ENCODE assay signal across 22 cellular contexts in genomic region chr1:101005191-101005590, GRCh38. TPM values are rescaled to one million over a fixed set of nuclear protein-coding genes. Genes with fewer than 3 reads are reported as not detected.
DNase-seq lines count a peak whose midpoint lies in the region; ATAC-seq, FAIRE-seq and TF ChIP-seq lines count a peak whose summit lies in the region.
"Had no signal": no experiment of that assay in that cellular context is flagged by ENCODE, and none has a peak within 500 bp of the region (broad histone marks: within the 10 kb centered on the region; RNA-seq: fewer than 3 reads in every experiment).

No MANE protein-coding gene starts in this region.

- peaks cover 38 to 70% (median 47%) of the 10 kb centered on the region in 4 donors for H3K4me1 Mint-ChIP-seq in CD4-positive, CD25-positive, alpha-beta regulatory T cell
- H3K4me1 Mint-ChIP-seq in activated CD4-positive, alpha-beta memory T cell treated with anti-CD3 and anti-CD28 coated beads, Interleukin-2, amount 10 ng/mL, durations not matched to agents 7 days and 5 days = peaks cover 41% of the 10 kb centered on the region
- peaks cover 25% of the 10 kb centered on the region for H3K4me1 Mint-ChIP-seq in memory B cell
- H3K4me1 Mint-ChIP-seq: endodermal cell had no signal

- H3K4me3 ChIP-seq in A549 (no peak overlapping the region), foreskin fibroblast (ENCODE audit: low read depth in 1 of 2, low read length in 2 of 2) (no peak overlapping the region), smooth muscle cell (no peak overlapping the region)
- no peak overlapping the region for H3K4me3 ChIP-seq in CD4-positive, CD25-positive, alpha-beta regulatory T cell (ENCODE audit: low read depth, low read length)
- H3K4me3 ChIP-seq: colonic mucosa, lower lobe of right lung, PC-9, vagina had no signal

- ATAC-seq in A549 (no peak), memory B cell (ENCODE audit: low read depth) (no peak)
- ATAC-seq in CD4-positive, CD25-positive, alpha-beta regulatory T cell (ENCODE audit: low read depth in 2 of 2) = no peak

- peaks cover 46% of the 10 kb centered on the region for H3K4me1 ChIP-seq in A549
- H3K4me1 ChIP-seq in CD4-positive, CD25-positive, alpha-beta regulatory T cell (ENCODE audit: control insufficient read depth, insufficient read depth, low read length, poor library complexity, severe bottlenecking) = peaks cover 32% of the 10 kb centered on the region
- no peaks in the 10 kb centered on the region for H3K4me1 ChIP-seq in smooth muscle cell (ENCODE audit: low read depth)
- H3K4me1 ChIP-seq: colonic mucosa, vagina had no signal

- no peak for TF ChIP-seq EP300 in A549 (IDR thresholded peaks at IDR 0.05)

- H3K4me2 ChIP-seq in A549 (peak overlapping the region; percentile 64), smooth muscle cell (no peak overlapping the region)

- H3K27ac Mint-ChIP-seq in CD4-positive, CD25-positive, alpha-beta regulatory T cell = peak overlapping the region in 2 of 3 donors; percentile 0 to 12
- peak overlapping the region; percentile 13 for H3K27ac Mint-ChIP-seq in activated CD4-positive, alpha-beta memory T cell treated with anti-CD3 and anti-CD28 coated beads, Interleukin-2, amount 10 ng/mL, durations not matched to agents 7 days and 5 days
- peak overlapping the region; percentile 36 for H3K27ac Mint-ChIP-seq in memory B cell
- H3K27ac Mint-ChIP-seq: endodermal cell; HFFc6; stimulated activated naive B cell treated with anti-CD40 and anti-IgM and Interleukin-4, amounts not matched to agents 10 μg/mL and 1 μg/mL and 100 μg/mL, for 72 hours had no signal

- H3K27me3 ChIP-seq in CD4-positive, CD25-positive, alpha-beta regulatory T cell (ENCODE audit: control insufficient read depth, insufficient read depth, low read length) = no peaks in the 10 kb centered on the region
- H3K27me3 ChIP-seq in smooth muscle cell (ENCODE audit: low read depth) = no peaks in the 10 kb centered on the region
- H3K27me3 ChIP-seq: colonic mucosa, vagina had no signal

- POLR2A ChIA-PET in A549 (lab: Yijun Ruan, JAX) = no interaction called here
- POLR2A ChIA-PET in activated CD4-positive, alpha-beta memory T cell treated with anti-CD3 and anti-CD28 coated beads, Interleukin-2, amount 10 ng/mL, durations not matched to agents 7 days and 5 days (lab: Charles Lee) = interaction anchor here (1.0 to 2.2 kb wide), 4 partner anchors 21 to 235 kb away, joined by 3 to 10 read pairs (median 4); partner anchors contain the start of gene DPH5

- no peak overlapping the region for H2AFZ ChIP-seq in smooth muscle cell (ENCODE audit: low read depth)
- H2AFZ ChIP-seq: PC-9 had no signal

- H3K36me3 ChIP-seq in CD4-positive, CD25-positive, alpha-beta regulatory T cell (ENCODE audit: control insufficient read depth, insufficient read depth, low read length) = peaks cover 4% of the 10 kb centered on the region
- H3K36me3 ChIP-seq in smooth muscle cell (ENCODE audit: low read depth) = no peaks in the 10 kb centered on the region
- H3K36me3 ChIP-seq: colonic mucosa, vagina had no signal

- TF ChIP-seq CTCF in A549 (IDR thresholded peaks at IDR 0.05) = no peak
- no peak for TF ChIP-seq CTCF in foreskin fibroblast (IDR thresholded peaks at IDR 0.05; ENCODE audit: low read depth, low read length)
- TF ChIP-seq CTCF in smooth muscle cell (IDR thresholded peaks at IDR 0.05; ENCODE audit: borderline replicate concordance, insufficient read depth, poor library complexity, severe bottlenecking) = no peak

- no peak for FAIRE-seq in A549 (lab: Jason Lieb, UNC)
- FAIRE-seq: keratinocyte had no signal

- no peaks in the 10 kb centered on the region for H3K79me2 ChIP-seq in smooth muscle cell (ENCODE audit: low read depth)

- H3K9me3 ChIP-seq in A549 (no peaks in the 10 kb centered on the region), smooth muscle cell (replicated peaks; ENCODE audit: low read depth) (no peaks in the 10 kb centered on the region)
- no peaks in the 10 kb centered on the region for H3K9me3 ChIP-seq in CD4-positive, CD25-positive, alpha-beta regulatory T cell (ENCODE audit: control insufficient read depth in 2 of 2, low read length in 2 of 2)
- H3K9me3 ChIP-seq: colonic mucosa, lower lobe of right lung, vagina had no signal

- H3K9me3 Mint-ChIP-seq in CD4-positive, CD25-positive, alpha-beta regulatory T cell = peaks cover 0 to 5% (median 0%) of the 10 kb centered on the region in 7 donors
- H3K9me3 Mint-ChIP-seq in activated CD4-positive, alpha-beta memory T cell treated with anti-CD3 and anti-CD28 coated beads, Interleukin-2, amount 10 ng/mL, durations not matched to agents 7 days and 5 days = peaks cover 2% of the 10 kb centered on the region
- H3K9me3 Mint-ChIP-seq in memory B cell = peaks cover 7% of the 10 kb centered on the region
- H3K9me3 Mint-ChIP-seq: brain, endodermal cell, HFFc6 had no signal

- CTCF ChIA-PET in A549 (lab: Yijun Ruan, JAX) = no interaction called here
- CTCF ChIA-PET in activated CD4-positive, alpha-beta memory T cell treated with anti-CD3 and anti-CD28 coated beads, Interleukin-2, amount 10 ng/mL, durations not matched to agents 7 days and 5 days (lab: Charles Lee) = interaction anchor here (0.8 to 1.5 kb wide), 3 partner anchors 133 to 285 kb away, joined by 3 to 4 read pairs (median 3); no protein-coding TSS in a partner anchor

- H3F3A ChIP-seq in smooth muscle cell (ENCODE audit: low read depth) = no peaks in the 10 kb centered on the region

- H3K36me3 Mint-ChIP-seq in CD4-positive, CD25-positive, alpha-beta regulatory T cell = peaks cover 39% of the 10 kb centered on the region
- H3K36me3 Mint-ChIP-seq in activated CD4-positive, alpha-beta memory T cell treated with anti-CD3 and anti-CD28 coated beads, Interleukin-2, amount 10 ng/mL, durations not matched to agents 7 days and 5 days (ENCODE audit: low read depth) = peaks cover 55% of the 10 kb centered on the region
- peaks cover 30% of the 10 kb centered on the region for H3K36me3 Mint-ChIP-seq in memory B cell

- H3K27ac ChIP-seq in A549 (peak overlapping the region in 1 of 2 experiments; percentile 61; a peak in 1 of 6 replicates), smooth muscle cell (ENCODE audit: low read depth) (no peak overlapping the region)
- no peak overlapping the region for H3K27ac ChIP-seq in CD4-positive, CD25-positive, alpha-beta regulatory T cell (ENCODE audit: insufficient read depth, low read length, poor library complexity, severe bottlenecking)
- H3K27ac ChIP-seq: colonic mucosa, PC-9, vagina had no signal

- no peaks in the 10 kb centered on the region for H4K20me1 ChIP-seq in smooth muscle cell (ENCODE audit: low read depth)

- DNase-seq in A549 (ENCODE audit: low read depth in 1 of 2, low spot score in 1 of 2) (no peak), memory B cell (ENCODE audit: low spot score in 2 of 2) (no peak), foreskin fibroblast (no peak), smooth muscle cell (lab: John Stamatoyannopoulos, UW; ENCODE audit: unreplicated experiment) (no peak)
- peak in 1 of 3 donors; percentile 31 for DNase-seq in CD4-positive, CD25-positive, alpha-beta regulatory T cell
- no peak for DNase-seq in activated CD4-positive, alpha-beta memory T cell treated with anti-CD3 and anti-CD28 coated beads, Interleukin-2, amount 10 ng/mL, durations not matched to agents 7 days and 5 days
- DNase-seq in NK-92 treated with Interleukin-12 subunit alpha and Interleukin-12 subunit beta, amount 100 ng/mL, for 24 hours (lab: John Stamatoyannopoulos, UW) = no peak
- DNase-seq: colonic mucosa; DMS79; endodermal cell; HFFc6; lower lobe of right lung; NCI-H1105; NCI-H2081; NCI-H446; PC-9; SHP77; stimulated activated CD4-positive, alpha-beta T cell treated with anti-CD3 and anti-CD28 coated beads, Interleukin-2, amount 100 ng/mL, for 48 hours; stimulated activated naive B cell treated with anti-CD40 and anti-IgM and Interleukin-4, amounts not matched to agents 10 μg/mL and 1 μg/mL and 100 μg/mL, for 72 hours had no signal

- H3K9ac ChIP-seq in smooth muscle cell (ENCODE audit: low read depth) = no peak overlapping the region

- TF ChIP-seq POLR2A in A549 (IDR thresholded peaks at IDR 0.05; ENCODE audit: low read length) = no peak

- 100% methylated on average over 1 of the region's 1 CpG for WGBS in A549 (ENCODE audit: missing lambda C conversion rate)
- WGBS in smooth muscle cell (ENCODE audit: low lambda C conversion rate) = 97% methylated on average over 1 of the region's 1 CpG

- H3K27me3 Mint-ChIP-seq in CD4-positive, CD25-positive, alpha-beta regulatory T cell = no peaks in the 10 kb centered on the region
- no peaks in the 10 kb centered on the region for H3K27me3 Mint-ChIP-seq in activated CD4-positive, alpha-beta memory T cell treated with anti-CD3 and anti-CD28 coated beads, Interleukin-2, amount 10 ng/mL, durations not matched to agents 7 days and 5 days
- no peaks in the 10 kb centered on the region for H3K27me3 Mint-ChIP-seq in memory B cell
- H3K27me3 Mint-ChIP-seq: brain; stimulated activated naive B cell treated with anti-CD40 and anti-IgM and Interleukin-4, amounts not matched to agents 10 μg/mL and 1 μg/mL and 100 μg/mL, for 72 hours had no signal

- H3K4me3 Mint-ChIP-seq in CD4-positive, CD25-positive, alpha-beta regulatory T cell = peak overlapping the region in 2 of 4 donors; percentile 17 to 18
- H3K4me3 Mint-ChIP-seq in activated CD4-positive, alpha-beta memory T cell treated with anti-CD3 and anti-CD28 coated beads, Interleukin-2, amount 10 ng/mL, durations not matched to agents 7 days and 5 days = no peak overlapping the region
- H3K4me3 Mint-ChIP-seq in memory B cell = no peak overlapping the region
- H3K4me3 Mint-ChIP-seq: brain; endodermal cell; HFFc6; stimulated activated naive B cell treated with anti-CD40 and anti-IgM and Interleukin-4, amounts not matched to agents 10 μg/mL and 1 μg/mL and 100 μg/mL, for 72 hours had no signal

- no peak for TF ChIP-seq RAD21 in A549 (conservative IDR thresholded peaks at IDR 0.05 in 1 of 2, IDR thresholded peaks at IDR 0.05 in 1 of 2)

TF ChIP-seq in A549, 52 proteins besides CTCF, POLR2A, EP300 and RAD21 (continues in another document):
- TF ChIP-seq, protein P1, sequence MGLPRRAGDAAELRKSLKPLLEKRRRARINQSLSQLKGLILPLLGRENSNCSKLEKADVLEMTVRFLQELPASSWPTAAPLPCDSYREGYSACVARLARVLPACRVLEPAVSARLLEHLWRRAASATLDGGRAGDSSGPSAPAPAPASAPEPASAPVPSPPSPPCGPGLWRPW (IDR thresholded peaks at IDR 0.05) = no peak
- TF ChIP-seq HEYL (CRISPR knock-in tag; IDR thresholded peaks at IDR 0.05) (no peak), EHF (CRISPR knock-in tag; IDR thresholded peaks at IDR 0.05) (no peak)

RNA-seq across cellular contexts. Expression of gene DPH5, which starts 20.4 kb away (rescaled TPM):
- polyA plus RNA-seq in A549 (2011; rRNA removed) (85.3 and 89.7 TPM in 2 replicates), A549 (2017; fragmentation: RNase III; extraction: RNeasy Plus Mini Kit Qiagen cat#74134 plus additional on column Dnase treatment) (38.7 to 41.7 TPM (median 40.4 TPM) in 3 replicates), smooth muscle cell (15.5 and 15.7 TPM in 2 replicates)
- polyA plus RNA-seq in A549 (2012; cell fraction: cytosol; rRNA removed) = 28.2 and 30.0 TPM in 2 replicates
- 11.9 and 22.1 TPM in 2 replicates for polyA plus RNA-seq in A549 (2012; cell fraction: nucleus; rRNA removed)
- polyA minus RNA-seq in A549 (2011; rRNA and poly(A)+ RNA removed) = 14.8 and 16.4 TPM in 2 replicates
- total RNA-seq in CD4-positive, CD25-positive, alpha-beta regulatory T cell = 30.6 TPM
- polyA plus RNA-seq in CD4-positive, CD25-positive, alpha-beta regulatory T cell = 10 to 100 TPM; 31.8 to 49.8 (median 45.7) TPM
- total RNA-seq in activated CD4-positive, alpha-beta memory T cell treated with anti-CD3 and anti-CD28 coated beads, Interleukin-2, amount 10 ng/mL, durations not matched to agents 7 days and 5 days = 10 to 100 TPM; 25.5 to 33.2 TPM
- 24.6 and 51.6 TPM in 2 replicates for total RNA-seq in smooth muscle cell
